8 cellular contexts compared by ENCODE assay signal in the genomic region with DNA sequence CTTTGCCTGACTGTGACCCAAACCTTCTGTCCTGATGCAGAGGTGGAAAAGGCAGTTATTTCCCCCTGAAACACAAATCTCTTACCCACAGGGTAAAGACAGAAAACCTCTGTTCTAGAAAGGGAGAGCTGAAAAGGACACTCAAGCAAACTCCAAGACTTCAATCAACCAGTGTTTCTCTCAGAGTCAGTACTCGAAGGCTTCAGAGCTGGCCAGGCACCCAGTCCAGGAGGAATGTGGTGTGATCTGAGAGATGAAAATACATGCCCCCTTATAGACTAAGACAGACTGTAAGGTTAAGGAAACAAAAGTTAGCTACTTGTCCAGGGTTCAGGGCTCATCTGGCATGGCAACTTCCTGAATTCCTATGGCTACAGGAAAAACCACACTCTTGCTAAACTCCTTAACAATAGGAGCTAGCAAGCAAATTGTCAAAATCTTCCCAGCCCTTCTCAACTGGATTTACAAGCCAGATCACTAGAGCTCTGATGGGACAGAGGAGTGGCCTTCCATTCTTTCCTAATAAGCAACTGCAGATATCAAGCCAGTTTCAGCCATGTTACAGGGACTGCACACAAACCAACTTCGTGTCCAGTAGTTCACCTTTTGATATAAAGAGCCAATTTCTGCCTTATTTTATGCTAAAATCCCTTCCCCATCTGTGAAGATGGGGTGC.
DNase-seq lines count a peak whose midpoint lies in the region; ATAC-seq, FAIRE-seq and TF ChIP-seq lines count a peak whose summit lies in the region.
"Not testable (repeated sequence)": the region's sequence is repeated elsewhere in the genome, so short reads cannot be mapped to it uniquely, and the experiment has no call there.

No MANE protein-coding gene starts in this region.

- not testable (repeated sequence) for H3K9me3 Mint-ChIP-seq in memory B cell

- intact Hi-C loops in IMR-90 (cut with micrococcal nuclease), result not testable (repeated sequence)
- intact Hi-C loops in endothelial cell of umbilical vein (cut with micrococcal nuclease), result loop anchor here (5.0 to 10.0 kb wide), 2 partner anchors 40 to 153 kb away; no protein-coding TSS in a partner anchor

- H3K4me1 ChIP-seq in IMR-90 (ENCODE audit: control insufficient read depth, insufficient read depth, low read length), result not testable (repeated sequence)
- peaks cover 11% of the 10 kb centered on the region for H3K4me1 ChIP-seq in endothelial cell of umbilical vein (ENCODE audit: control insufficient read depth, extremely low read depth, insufficient read depth, low read length)

- CTCF ChIA-PET in IMR-90 (lab: Yijun Ruan, JAX), result not testable (repeated sequence)
- CTCF ChIA-PET in endothelial cell of umbilical vein (lab: Charles Lee), result interaction anchor here (0.7 to 2.0 kb wide), 5 partner anchors 10 to 52 kb away, joined by 3 to 7 read pairs (median 4); no protein-coding TSS in a partner anchor

- H3K9me3 ChIP-seq in IMR-90 (ENCODE audit: control insufficient read depth, insufficient read depth, low read length); endothelial cell of umbilical vein (replicated peaks; ENCODE audit: control insufficient read depth, insufficient read depth, low read length): not testable (repeated sequence)

- not testable (repeated sequence) for H2BK120ac ChIP-seq in IMR-90 (ENCODE audit: low read depth, low read length)

- not testable (repeated sequence) for H3K79me2 ChIP-seq in endothelial cell of umbilical vein (ENCODE audit: control insufficient read depth, insufficient read depth, low read length)

- not testable (repeated sequence) for H3K4me2 ChIP-seq in IMR-90 (ENCODE audit: low read depth, low read length); endothelial cell of umbilical vein (ENCODE audit: insufficient read depth, low read length)

- not testable (repeated sequence) for H3K23ac ChIP-seq in IMR-90 (ENCODE audit: low read depth, low read length)

- TF ChIP-seq RAD21 in IMR-90 (IDR thresholded peaks at IDR 0.05; ENCODE audit: low read length), result not testable (repeated sequence)

- not testable (repeated sequence) for H3K9me1 ChIP-seq in IMR-90 (ENCODE audit: insufficient read depth, low read length); endothelial cell of umbilical vein (replicated peaks; ENCODE audit: control insufficient read depth, extremely low read depth, insufficient read depth, low read length)

- H3K36me3 Mint-ChIP-seq in memory B cell, result not testable (repeated sequence)

- not testable (repeated sequence) for H3K27me3 Mint-ChIP-seq in memory B cell

- H2BK15ac ChIP-seq in IMR-90 (ENCODE audit: low read depth, low read length), result not testable (repeated sequence)

- not testable (repeated sequence) for H3K9ac ChIP-seq in IMR-90 (ENCODE audit: low read depth, low read length); endothelial cell of umbilical vein (replicated peaks; ENCODE audit: extremely low read depth, insufficient read depth, low read length)

- H4K5ac ChIP-seq in IMR-90 (ENCODE audit: low read depth, low read length), result not testable (repeated sequence)

- H3K27ac ChIP-seq in IMR-90 (ENCODE audit: insufficient read depth, low read length); endothelial cell of umbilical vein (ENCODE audit: insufficient read depth, low read depth, low read length): not testable (repeated sequence)
- H3K27ac ChIP-seq in skin epidermis, result peak overlapping the region in 18 of 21 experiments; percentile 34 to 85 (median 66)

- TF ChIP-seq CTCF in AG10803 (conservative IDR thresholded peaks at IDR 0.05; ENCODE audit: low read length); IMR-90 (conservative IDR thresholded peaks at IDR 0.05; ENCODE audit: low read depth, low read length); endothelial cell of umbilical vein (IDR thresholded peaks at IDR 0.05; ENCODE audit: extremely low read depth in 1 of 2, insufficient read depth in 1 of 2, low read depth in 1 of 2, low read length in 2 of 2): not testable (repeated sequence)

- H3K4me3 Mint-ChIP-seq in memory B cell, result not testable (repeated sequence)

- dilution Hi-C loops in IMR-90 (cut with HindIII; ENCODE audit: low sequenced_read_pairs, unreplicated experiment); endothelial cell of umbilical vein (cut with MboI; ENCODE audit: extremely low pct_ligation_motif_present, low sequenced_read_pairs): not testable (repeated sequence)

- not testable (repeated sequence) for H4K20me1 ChIP-seq in IMR-90 (ENCODE audit: insufficient read depth, low read length); endothelial cell of umbilical vein (replicated peaks; ENCODE audit: control insufficient read depth, extremely low read depth, insufficient read depth, low read length)

- BruUV-seq in IMR-90 (replicated peaks; lab: Mats Ljungman, UMichigan); endothelial cell of umbilical vein (replicated peaks; lab: Mats Ljungman, UMichigan): not testable (repeated sequence)

- H3K36me3 ChIP-seq in IMR-90 (ENCODE audit: control insufficient read depth, insufficient read depth, low read length); endothelial cell of umbilical vein (ENCODE audit: control insufficient read depth in 2 of 2, extremely low read depth in 1 of 2, insufficient read depth in 2 of 2, low read length in 2 of 2): not testable (repeated sequence)

- not testable (repeated sequence) for H3K56ac ChIP-seq in IMR-90 (ENCODE audit: extremely low read depth, insufficient read depth, low read length)

- not testable (repeated sequence) for H2AK9ac ChIP-seq in IMR-90 (replicated peaks; ENCODE audit: low read depth, low read length, poor library complexity)

- not testable (repeated sequence) for H3K4me3 ChIP-seq in AG10803 (ENCODE audit: low read length); IMR-90 (ENCODE audit: insufficient read depth, low read depth, low read length); endothelial cell of umbilical vein (replicated peaks in 1 of 3; ENCODE audit: insufficient read depth in 1 of 3, low read depth in 1 of 3, low read length in 3 of 3); skin epidermis

- no CpG with 5 or more reads among the region's 2 CpGs for WGBS in IMR-90 (ENCODE audit: extremely low coverage in 2 of 2, insufficient read length in 1 of 2), 2 experiments

- not testable (repeated sequence) for H3K4ac ChIP-seq in IMR-90 (ENCODE audit: low read depth, low read length)

- not testable (repeated sequence) for H2AFZ ChIP-seq in IMR-90 (replicated peaks; ENCODE audit: low read length, poor library complexity); endothelial cell of umbilical vein (ENCODE audit: low read depth, low read length)

- peak overlapping the region; percentile 80 for H3K27ac Mint-ChIP-seq in memory B cell

- H2BK5ac ChIP-seq in IMR-90 (ENCODE audit: low read depth, low read length, poor library complexity, severe bottlenecking), result not testable (repeated sequence)

- DNase-seq in AG10803 (ENCODE audit: low read depth) (peak; percentile 63), astrocyte of the hippocampus (ENCODE audit: low read depth, low spot score) (peak; percentile 15), endothelial cell of umbilical vein (ENCODE audit: low read depth, low spot score) (peak; percentile 28)
- not testable (repeated sequence) for DNase-seq in IMR-90; memory B cell (ENCODE audit: low spot score in 2 of 2)
- DNase-seq in activated CD8-positive, alpha-beta memory T cell treated with anti-CD3 and anti-CD28 coated beads, Interleukin-2, amount 50 U/mL, for 48 hours, result peak; percentile 48

- in situ Hi-C loops in IMR-90 (cut with MboI; ENCODE audit: low sequenced_read_pairs), result not testable (repeated sequence)

- H2AK5ac ChIP-seq in IMR-90 (ENCODE audit: low read depth, low read length), result not testable (repeated sequence)

- H4K8ac ChIP-seq in IMR-90 (ENCODE audit: low read depth in 2 of 2, low read length in 2 of 2), result not testable (repeated sequence)

- 0 out of 2 replicates have a peak, but pooled peaks have one; percentile 22 for ATAC-seq in IMR-90 (ENCODE audit: low read depth)
- ATAC-seq in SK-N-SH treated with all-trans-retinoic acid at 6 μM for 48 hours, result peak; percentile 24; the same call in 1 of the 3 replicates
- not testable (repeated sequence) for ATAC-seq in memory B cell (ENCODE audit: low read depth)

- H2BK20ac ChIP-seq in IMR-90 (ENCODE audit: low read depth, low read length), result not testable (repeated sequence)

- not testable (repeated sequence) for H4K91ac ChIP-seq in IMR-90 (ENCODE audit: insufficient read depth, low read depth, low read length)

- H3K79me1 ChIP-seq in IMR-90 (ENCODE audit: low read depth in 1 of 2, low read length in 2 of 2), result not testable (repeated sequence)

- H3K4me1 Mint-ChIP-seq in memory B cell, result peaks cover 17% of the 10 kb centered on the region

- H3K14ac ChIP-seq in IMR-90 (replicated peaks; ENCODE audit: low read depth, low read length), result not testable (repeated sequence)

- POLR2A ChIA-PET in IMR-90 (lab: Charles Lee; ENCODE audit: unreplicated experiment); endothelial cell of umbilical vein (lab: Charles Lee): not testable (repeated sequence)

- H3K27me3 ChIP-seq in IMR-90 (ENCODE audit: control insufficient read depth, insufficient read depth, low read length); endothelial cell of umbilical vein (ENCODE audit: control insufficient read depth in 2 of 2, insufficient read depth in 2 of 2, low read length in 2 of 2): not testable (repeated sequence)

- peak; percentile 59 for FAIRE-seq in endothelial cell of umbilical vein (lab: Jason Lieb, UNC)

- TF ChIP-seq POLR2A in IMR-90 (IDR thresholded peaks at IDR 0.05; ENCODE audit: low read depth, low read length); endothelial cell of umbilical vein (IDR thresholded peaks at IDR 0.05; ENCODE audit: low read depth, low read length): not testable (repeated sequence)

- not testable (repeated sequence) for H3K18ac ChIP-seq in IMR-90 (ENCODE audit: low read depth, low read length)
